1 cellular context compared by ENCODE assay signal in genomic region chr2:32960647-32961403, GRCh38.
TF ChIP-seq lines count a peak whose summit lies in the region.

No MANE protein-coding gene starts in this region.

TF ChIP-seq in HepG2, 621 proteins besides CTCF, POLR2A, EP300 and RAD21:
- TF ChIP-seq DNMT1 (CRISPR knock-in tag; IDR thresholded peaks at IDR 0.05), result no peak
- no peak for TF ChIP-seq ZNF660 (CRISPR knock-in tag; IDR thresholded peaks at IDR 0.05; ENCODE audit: borderline replicate concordance, low read depth)
- TF ChIP-seq CEBPG (CRISPR knock-in tag; IDR thresholded peaks at IDR 0.05), result no peak
- no peak for TF ChIP-seq ZBTB37 (CRISPR knock-in tag; IDR thresholded peaks at IDR 0.05)
- no peak for TF ChIP-seq ZNF816 (CRISPR knock-in tag; IDR thresholded peaks at IDR 0.05; ENCODE audit: borderline replicate concordance)
- TF ChIP-seq ZNF280B (CRISPR knock-in tag; IDR thresholded peaks at IDR 0.05; ENCODE audit: borderline replicate concordance), result no peak
- no peak for TF ChIP-seq ZSCAN30 (CRISPR knock-in tag; IDR thresholded peaks at IDR 0.05)
- no peak for TF ChIP-seq ZNF33B (CRISPR knock-in tag; IDR thresholded peaks at IDR 0.05)
- TF ChIP-seq NPAS2 (CRISPR knock-in tag; IDR thresholded peaks at IDR 0.05; ENCODE audit: borderline replicate concordance), result no peak
- no peak for TF ChIP-seq KDM1A (CRISPR knock-in tag; IDR thresholded peaks at IDR 0.05)
- TF ChIP-seq RERE (CRISPR knock-in tag; IDR thresholded peaks at IDR 0.05; ENCODE audit: low read depth), result no peak
- TF ChIP-seq ZNF644 (CRISPR knock-in tag; IDR thresholded peaks at IDR 0.05; ENCODE audit: low read depth), result no peak
- no peak for TF ChIP-seq SRSF1 (optimal IDR thresholded peaks at IDR 0.05; ENCODE audit: low read depth, low read length)
- TF ChIP-seq DBP (CRISPR knock-in tag; IDR thresholded peaks at IDR 0.05; ENCODE audit: not compliant biosample characterization), result no peak
- TF ChIP-seq BCLAF1 (IDR thresholded peaks at IDR 0.05), result no peak
- no peak for TF ChIP-seq MAX (IDR thresholded peaks at IDR 0.05)
- TF ChIP-seq ZFP90 (CRISPR knock-in tag; IDR thresholded peaks at IDR 0.05; ENCODE audit: borderline replicate concordance), result no peak
- no peak for TF ChIP-seq ARID5B (CRISPR knock-in tag; IDR thresholded peaks at IDR 0.05)
- TF ChIP-seq POLR2G (IDR thresholded peaks at IDR 0.05; ENCODE audit: low read depth, low read length), result no peak
TF ChIP-seq in HepG2: peak in this region for 0.
